Comparison of ENCODE assay signal across 1 cellular context in the genomic region with DNA sequence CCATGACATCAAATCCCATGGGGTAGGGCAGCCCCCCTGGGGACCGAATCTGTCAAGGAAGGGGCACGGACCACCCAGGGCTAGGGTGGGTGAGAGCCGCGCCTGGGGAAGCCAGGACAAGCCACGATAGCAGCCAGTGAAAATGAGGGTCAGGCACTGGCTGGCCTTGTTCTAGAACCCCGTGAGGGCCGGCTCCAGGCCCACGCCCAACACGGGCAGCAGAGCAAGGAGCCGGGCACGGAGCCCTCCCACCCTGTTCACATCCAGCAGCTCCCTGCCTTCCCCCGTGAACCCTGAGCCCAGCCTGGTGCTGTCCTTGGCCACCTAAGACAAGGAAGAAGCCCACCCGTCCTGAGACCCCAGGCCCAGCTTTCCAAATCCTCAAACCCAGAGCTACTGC.
TF ChIP-seq lines count a peak whose summit lies in the region.

No MANE protein-coding gene starts in this region.

TF ChIP-seq in A549, 52 proteins besides CTCF, POLR2A, EP300 and RAD21 (continued from another document):
- TF ChIP-seq E2F6 (IDR thresholded peaks at IDR 0.05; ENCODE audit: borderline replicate concordance, low read depth), result no peak
- no peak for TF ChIP-seq REST (IDR thresholded peaks at IDR 0.05)
- no peak for TF ChIP-seq EHMT2 (IDR thresholded peaks at IDR 0.05; ENCODE audit: low read depth)
- TF ChIP-seq ZNF302 (CRISPR knock-in tag; IDR thresholded peaks at IDR 0.05), result no peak
- TF ChIP-seq CHD2 (IDR thresholded peaks at IDR 0.05; ENCODE audit: low read length, partially characterized antibody), result no peak
- TF ChIP-seq POLR2AphosphoS2 (conservative IDR thresholded peaks at IDR 0.05; ENCODE audit: low read length), result no peak
